9 cellular contexts compared by ENCODE assay signal in genomic region chr18:26210147-26210546, GRCh38.
"Had no signal": no experiment of that assay in that cellular context is flagged by ENCODE, and none has a peak within 500 bp of the region (broad histone marks: within the 10 kb centered on the region; RNA-seq: fewer than 3 reads in every experiment).

No MANE protein-coding gene starts in this region.

- FAIRE-seq: HepG2 had no signal

- DNase-seq: H7, HFFc6, KG1 had no signal

- H3K36me3 ChIP-seq: HAP-1 had no signal

- H3K27ac ChIP-seq: HL-60 had no signal

- H3K4me3 ChIP-seq: GM23338, HAP-1 had no signal

- H2AFZ ChIP-seq: GM23338 had no signal

- H3K4me1 ChIP-seq: HAP-1 had no signal

- H3K27ac Mint-ChIP-seq: GM23338, HFFc6, IgD-negative memory B cell had no signal

- H3K9me3 ChIP-seq: HAP-1 had no signal

- H3K27me3 Mint-ChIP-seq: IgD-negative memory B cell had no signal

- H3K4me3 Mint-ChIP-seq: GM23338, HFFc6, IgD-negative memory B cell had no signal

- H3K4me2 ChIP-seq: GM23338 had no signal

- H3K4me1 Mint-ChIP-seq: GM23338 had no signal

- H3K9me3 Mint-ChIP-seq: GM23338, HFFc6, IgD-negative memory B cell had no signal

- ATAC-seq: GM23338, HCT116, HepG2 had no signal
